ENCODE assay signal across 20 cellular contexts in the genomic region with DNA sequence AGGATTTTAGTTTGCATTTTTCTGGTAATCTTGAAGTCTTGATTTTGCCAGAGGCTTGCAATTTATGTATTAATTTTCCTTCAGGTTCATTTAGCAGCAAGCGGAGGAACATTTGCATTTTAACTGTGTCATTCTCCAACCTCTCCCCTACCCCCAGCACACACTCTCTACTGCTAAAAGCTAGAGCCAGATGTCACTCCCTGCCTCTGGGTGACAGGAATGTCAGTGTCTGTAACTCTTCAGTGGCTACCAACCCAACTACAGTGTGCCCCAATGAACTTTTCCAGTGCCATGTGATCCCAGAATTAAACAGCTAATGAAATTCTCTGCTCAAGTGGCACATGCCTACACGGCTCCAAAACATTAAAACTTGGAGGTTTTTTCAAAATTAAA.
A peak's percentile ranks its signal among the peaks of the same experiment; 100 is the strongest.
DNase-seq lines count a peak whose midpoint lies in the region; ATAC-seq, FAIRE-seq and TF ChIP-seq lines count a peak whose summit lies in the region.
"Had no signal": no experiment of that assay in that cellular context is flagged by ENCODE, and none has a peak within 500 bp of the region (broad histone marks: within the 10 kb centered on the region; RNA-seq: fewer than 3 reads in every experiment).

No MANE protein-coding gene starts in this region.

- TF ChIP-seq POLR2A in A549 (IDR thresholded peaks at IDR 0.05; ENCODE audit: low read length) (no peak), GM12891 (IDR thresholded peaks at IDR 0.05; ENCODE audit: low read depth, low read length) (no peak)

- H3K36me3 Mint-ChIP-seq in chondrocyte (ENCODE audit: low read depth): no peaks in the 10 kb centered on the region
- H3K36me3 Mint-ChIP-seq: CD4-positive, CD25-positive, alpha-beta regulatory T cell had no signal

- TF ChIP-seq EP300 in A549 (IDR thresholded peaks at IDR 0.05): no peak

- DNase-seq in A549 (ENCODE audit: low read depth in 1 of 2, low spot score in 1 of 2) (no peak), M059J (ENCODE audit: low read depth) (peak; percentile 25), chondrocyte (ENCODE audit: low spot score) (no peak), kidney tubule cell (ENCODE audit: low spot score) (peak; percentile 60), GM12891 (ENCODE audit: insufficient read length, low spot score) (no peak), RKO (ENCODE audit: low spot score) (no peak), NAMALWA (ENCODE audit: low spot score) (no peak)
- DNase-seq: ACHN; Calu3; CD4-positive, CD25-positive, alpha-beta regulatory T cell; DMS79 treated with DMSO at 0.1 percent for 48 hours; GDM1; KBM-7; NCI-H1092 treated with DMSO at 0.1 percent for 48 hours; NCI-H1694; NCI-H2107; NCI-H526 treated with DMSO at 0.1 percent for 48 hours; NK-92 treated with Interleukin-12 subunit alpha and Interleukin-12 subunit beta, amount 100 ng/mL, for 24 hours; OCI-M1; SIG-M5 had no signal

- no peaks in the 10 kb centered on the region for H3K9me3 Mint-ChIP-seq in chondrocyte (ENCODE audit: low read depth)

- H3K4me1 ChIP-seq in A549: peaks cover 18% of the 10 kb centered on the region

- FAIRE-seq in A549 (lab: Jason Lieb, UNC) (no peak), GM12891 (lab: Jason Lieb, UNC) (no peak)

- peak overlapping the region in 1 of 2 experiments; percentile 52; a peak in 2 of 6 replicates for H3K27ac ChIP-seq in A549

- TF ChIP-seq CTCF in A549 (IDR thresholded peaks at IDR 0.05) (no peak), chondrocyte (IDR thresholded peaks at IDR 0.05) (no peak)

- H3K27me3 Mint-ChIP-seq in chondrocyte (ENCODE audit: low read depth): no peaks in the 10 kb centered on the region

- H3K4me3 ChIP-seq in A549: no peak overlapping the region

- no peak overlapping the region for H3K4me3 Mint-ChIP-seq in chondrocyte (ENCODE audit: unreplicated experiment)
- H3K4me3 Mint-ChIP-seq: CD4-positive, CD25-positive, alpha-beta regulatory T cell had no signal

- TF ChIP-seq RAD21 in A549 (conservative IDR thresholded peaks at IDR 0.05 in 1 of 2, IDR thresholded peaks at IDR 0.05 in 1 of 2): no peak

- POLR2A ChIA-PET in A549 (lab: Yijun Ruan, JAX): no interaction called here

- H3K9me3 ChIP-seq in A549: no peaks in the 10 kb centered on the region

- WGBS in A549 (ENCODE audit: missing lambda C conversion rate): 63% methylated on average over 2 of the region's 2 CpGs

- H3K4me1 Mint-ChIP-seq in chondrocyte (ENCODE audit: low read depth): peaks cover 18% of the 10 kb centered on the region
- H3K4me1 Mint-ChIP-seq: CD4-positive, CD25-positive, alpha-beta regulatory T cell had no signal

- peak overlapping the region; percentile 23 for H3K4me2 ChIP-seq in A549

- CTCF ChIA-PET in A549 (lab: Yijun Ruan, JAX): interaction anchor here (0.9 to 1.2 kb wide), 2 partner anchors 13 to 179 kb away, joined by 3 to 4 read pairs; no protein-coding TSS in a partner anchor

- H3K27ac Mint-ChIP-seq in chondrocyte (ENCODE audit: unreplicated experiment): peak overlapping the region; percentile 89
- H3K27ac Mint-ChIP-seq: CD4-positive, CD25-positive, alpha-beta regulatory T cell had no signal

- ATAC-seq in A549: no peak

TF ChIP-seq in A549, 52 proteins besides CTCF, POLR2A, EP300 and RAD21 (continues in another document):
- no peak for TF ChIP-seq MAFK (IDR thresholded peaks at IDR 0.05; ENCODE audit: partially characterized antibody)
- TF ChIP-seq, protein P1, sequence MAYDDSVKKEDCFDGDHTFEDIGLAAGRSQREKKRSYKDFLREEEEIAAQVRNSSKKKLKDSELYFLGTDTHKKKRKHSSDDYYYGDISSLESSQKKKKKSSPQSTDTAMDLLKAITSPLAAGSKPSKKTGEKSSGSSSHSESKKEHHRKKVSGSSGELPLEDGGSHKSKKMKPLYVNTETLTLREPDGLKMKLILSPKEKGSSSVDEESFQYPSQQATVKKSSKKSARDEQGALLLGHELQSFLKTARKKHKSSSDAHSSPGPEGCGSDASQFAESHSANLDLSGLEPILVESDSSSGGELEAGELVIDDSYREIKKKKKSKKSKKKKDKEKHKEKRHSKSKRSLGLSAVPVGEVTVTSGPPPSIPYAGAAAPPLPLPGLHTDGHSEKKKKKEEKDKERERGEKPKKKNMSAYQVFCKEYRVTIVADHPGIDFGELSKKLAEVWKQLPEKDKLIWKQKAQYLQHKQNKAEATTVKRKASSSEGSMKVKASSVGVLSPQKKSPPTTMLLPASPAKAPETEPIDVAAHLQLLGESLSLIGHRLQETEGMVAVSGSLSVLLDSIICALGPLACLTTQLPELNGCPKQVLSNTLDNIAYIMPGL (CRISPR knock-in tag; IDR thresholded peaks at IDR 0.05; ENCODE audit: borderline replicate concordance): no peak
- TF ChIP-seq EHMT2 (IDR thresholded peaks at IDR 0.05; ENCODE audit: low read depth): no peak
- no peak for TF ChIP-seq HEYL (CRISPR knock-in tag; IDR thresholded peaks at IDR 0.05)
- TF ChIP-seq, protein P2, sequence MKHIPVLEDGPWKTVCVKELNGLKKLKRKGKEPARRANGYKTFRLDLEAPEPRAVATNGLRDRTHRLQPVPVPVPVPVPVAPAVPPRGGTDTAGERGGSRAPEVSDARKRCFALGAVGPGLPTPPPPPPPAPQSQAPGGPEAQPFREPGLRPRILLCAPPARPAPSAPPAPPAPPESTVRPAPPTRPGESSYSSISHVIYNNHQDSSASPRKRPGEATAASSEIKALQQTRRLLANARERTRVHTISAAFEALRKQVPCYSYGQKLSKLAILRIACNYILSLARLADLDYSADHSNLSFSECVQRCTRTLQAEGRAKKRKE (CRISPR knock-in tag; IDR thresholded peaks at IDR 0.05; ENCODE audit: low read depth): no peak
- TF ChIP-seq MAZ (IDR thresholded peaks at IDR 0.05; ENCODE audit: borderline replicate concordance, low read depth, low read length): no peak
- no peak for TF ChIP-seq EHF (CRISPR knock-in tag; IDR thresholded peaks at IDR 0.05)
- TF ChIP-seq, protein P3, sequence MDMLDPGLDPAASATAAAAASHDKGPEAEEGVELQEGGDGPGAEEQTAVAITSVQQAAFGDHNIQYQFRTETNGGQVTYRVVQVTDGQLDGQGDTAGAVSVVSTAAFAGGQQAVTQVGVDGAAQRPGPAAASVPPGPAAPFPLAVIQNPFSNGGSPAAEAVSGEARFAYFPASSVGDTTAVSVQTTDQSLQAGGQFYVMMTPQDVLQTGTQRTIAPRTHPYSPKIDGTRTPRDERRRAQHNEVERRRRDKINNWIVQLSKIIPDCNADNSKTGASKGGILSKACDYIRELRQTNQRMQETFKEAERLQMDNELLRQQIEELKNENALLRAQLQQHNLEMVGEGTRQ (IDR thresholded peaks at IDR 0.05): no peak
- TF ChIP-seq NPAS2 (CRISPR knock-in tag; IDR thresholded peaks at IDR 0.05; ENCODE audit: borderline replicate concordance): no peak
- no peak for TF ChIP-seq ZSCAN20 (CRISPR knock-in tag; IDR thresholded peaks at IDR 0.05)
- no peak for TF ChIP-seq BHLHE40 (IDR thresholded peaks at IDR 0.05; ENCODE audit: low read depth, low read length)
- TF ChIP-seq RARB (CRISPR knock-in tag; IDR thresholded peaks at IDR 0.05): no peak
- TF ChIP-seq GATA3 (IDR thresholded peaks at IDR 0.05; ENCODE audit: borderline replicate concordance): no peak

TF ChIP-seq in GM12891, 5 proteins besides CTCF, POLR2A, EP300 and RAD21:
- TF ChIP-seq PAX5 (IDR thresholded peaks at IDR 0.05; ENCODE audit: insufficient read depth, low read length, severe bottlenecking) (no peak), SPI1 (IDR thresholded peaks at IDR 0.05; ENCODE audit: low read depth, low read length) (no peak), TAF1 (IDR thresholded peaks at IDR 0.05; ENCODE audit: low read depth, low read length) (no peak), POLR2AphosphoS5 (IDR thresholded peaks at IDR 0.05; ENCODE audit: low read depth, low read length) (no peak), POU2F2 (IDR thresholded peaks at IDR 0.05; ENCODE audit: low read depth, low read length) (no peak)
TF ChIP-seq in GM12891: peak in this region for 0.

Comparison
In these comparisons a context has a peak if more than half of its experiments do, and no peak if none do; other contexts are left out.
1. DNase-seq: peak in M059J (single experiment) and kidney tubule cell (single experiment); none in A549 (0 of 2), chondrocyte (single experiment), GM12891 (single experiment), RKO (single experiment) and NAMALWA (single experiment).